In the genomic region with DNA sequence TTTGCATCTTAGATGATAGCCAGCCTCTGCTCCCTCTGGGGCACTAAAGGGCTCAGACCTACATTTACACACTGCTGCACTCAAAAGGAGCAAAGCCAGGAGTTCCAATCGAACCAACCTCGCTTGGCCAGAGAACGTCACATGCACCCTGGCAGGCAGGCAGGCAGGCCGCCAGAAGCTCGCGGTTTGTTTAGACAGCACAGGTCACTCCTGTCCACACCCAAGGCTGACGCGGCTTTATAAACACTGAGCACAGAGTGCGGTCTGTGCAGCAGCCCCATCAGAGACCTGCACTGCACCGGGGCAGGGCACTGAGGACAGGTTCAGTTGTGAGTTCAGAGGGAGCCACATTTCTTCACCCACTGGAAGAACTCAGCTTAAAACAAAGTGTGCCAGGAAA, we compare ENCODE assay signal across 12 cellular contexts.
DNase-seq lines count a peak whose midpoint lies in the region; ATAC-seq, FAIRE-seq and TF ChIP-seq lines count a peak whose summit lies in the region.
"Had no signal": no experiment of that assay in that cellular context is flagged by ENCODE, and none has a peak within 500 bp of the region (broad histone marks: within the 10 kb centered on the region; RNA-seq: fewer than 3 reads in every experiment).

No MANE protein-coding gene starts in this region.

- H3K27me3 ChIP-seq in pancreas: peaks cover 0 to 2% (median 0%) of the 10 kb centered on the region in 4 donors
- H3K27me3 ChIP-seq in spleen (replicated peaks in 1 of 7): no peaks in the 10 kb centered on the region
- H3K27me3 ChIP-seq: neutrophil had no signal

- H3K9me3 ChIP-seq in OCI-LY7 (ENCODE audit: low read length) (peaks cover 7% of the 10 kb centered on the region), pancreas (no peaks in the 10 kb centered on the region), spleen (no peaks in the 10 kb centered on the region)
- H3K9me3 ChIP-seq: neutrophil had no signal

- no peak for DNase-seq in GM12892 (ENCODE audit: insufficient read length)
- no peak for DNase-seq in OCI-LY7 (ENCODE audit: low spot score)
- DNase-seq in pancreas: peak; percentile 70 to 88 (median 76)
- DNase-seq in spleen: no peak
- DNase-seq in activated CD8-positive, alpha-beta memory T cell treated with anti-CD3 and anti-CD28 coated beads, Interleukin-2, amount 50 U/mL, for 48 hours: no peak
- DNase-seq: activated CD4-positive, alpha-beta T cell treated with anti-CD3 and anti-CD28 coated beads for 48 hours; effector memory CD4-positive, alpha-beta T cell; NCI-H1105 had no signal

- intact Hi-C loops in OCI-LY7 (cut with micrococcal nuclease; ENCODE audit: unreplicated experiment) (loop anchor here (10.0 kb wide), 2 partner anchors 141 to 221 kb away; a partner anchor contains a TSS), pancreas (cut with DNase I) (no loop called here), spleen (cut with DNase I; ENCODE audit: low total_unique reads) (no loop called here)

- no TSS peak for BruUV-seq in OCI-LY7 (replicated peaks; lab: Mats Ljungman, UMichigan)

- peak overlapping the region; percentile 87; the same call in 1 of the 2 replicates for H2AFZ ChIP-seq in OCI-LY7 (ENCODE audit: low read length)

- H3K4me1 ChIP-seq in OCI-LY7 (ENCODE audit: insufficient read depth, low read length, poor library complexity, severe bottlenecking) (peaks cover 66% of the 10 kb centered on the region), pancreas (no peaks in the 10 kb centered on the region), spleen (peaks cover 0 to 4% (median 0%) of the 10 kb centered on the region in 6 donors)

- no peaks in the 10 kb centered on the region for H4K20me1 ChIP-seq in OCI-LY7 (ENCODE audit: insufficient read depth, low read length)

- no peak for TF ChIP-seq POLR2A in GM12892 (IDR thresholded peaks at IDR 0.05; ENCODE audit: low read depth, low read length)
- no peak for TF ChIP-seq POLR2A in spleen (IDR thresholded peaks at IDR 0.05)

- H3K27ac ChIP-seq in OCI-LY7 (ENCODE audit: low read depth, low read length, poor library complexity, severe bottlenecking): peak overlapping the region; percentile 95
- H3K27ac ChIP-seq in pancreas: no peak overlapping the region
- no peak overlapping the region for H3K27ac ChIP-seq in spleen
- H3K27ac ChIP-seq: neutrophil had no signal

- ATAC-seq in esophagus mucosa: peak; percentile 91
- peak; percentile 94 to 98 (median 96) for ATAC-seq in pancreas
- no peak for ATAC-seq in HG02571 (IDR thresholded peaks at IDR 0.05; ENCODE audit: unreplicated experiment)
- no peak for ATAC-seq in HG03139 (IDR thresholded peaks at IDR 0.05; ENCODE audit: unreplicated experiment)

- no peaks in the 10 kb centered on the region for H3K79me2 ChIP-seq in OCI-LY7 (ENCODE audit: insufficient read depth, low read depth, low read length)

- no peaks in the 10 kb centered on the region for H3K9me2 ChIP-seq in OCI-LY7 (ENCODE audit: insufficient read depth, low read length)

- no peaks in the 10 kb centered on the region; the same call in 1 of the 2 replicates for H3K36me3 ChIP-seq in OCI-LY7 (ENCODE audit: insufficient read depth, low read length)
- no peaks in the 10 kb centered on the region for H3K36me3 ChIP-seq in pancreas
- no peaks in the 10 kb centered on the region for H3K36me3 ChIP-seq in spleen
- H3K36me3 ChIP-seq: neutrophil had no signal

- H3K4me3 ChIP-seq in OCI-LY7 (ENCODE audit: low read depth, low read length, poor library complexity, severe bottlenecking) (peak overlapping the region; percentile 34), pancreas (no peak overlapping the region), spleen (no peak overlapping the region)

- H3K4me2 ChIP-seq in OCI-LY7 (ENCODE audit: low read length): peak overlapping the region; percentile 64

- POLR2A ChIA-PET in OCI-LY7 (lab: Charles Lee): interaction anchor here (0.6 to 1.2 kb wide), 3 partner anchors 12 to 67 kb away, joined by 3 read pairs; no protein-coding TSS in a partner anchor

- 11 to 37% methylated on average over 10 of the region's 10 CpGs for WGBS in pancreas, 2 donors
- WGBS in spleen, 5 donors: 85 to 92% (median 89%) methylated on average over 8 to 10 of the region's 10 CpGs

- FAIRE-seq in GM12892 (lab: Jason Lieb, UNC) (peak; percentile 57), pancreas (lab: Jason Lieb, UNC) (no peak)

- CTCF ChIA-PET in OCI-LY7 (lab: Charles Lee; ENCODE audit: unreplicated experiment): interaction anchor here (0.5 kb wide), 1 partner anchor 131 kb away, joined by 3 read pairs; no protein-coding TSS in a partner anchor

- no peak for TF ChIP-seq CTCF in OCI-LY7 (conservative IDR thresholded peaks at IDR 0.05; ENCODE audit: low read length)
- no peak for TF ChIP-seq CTCF in pancreas (IDR thresholded peaks at IDR 0.05)
- no peak for TF ChIP-seq CTCF in spleen (IDR thresholded peaks at IDR 0.05 in 8 of 11, conservative IDR thresholded peaks at IDR 0.05 in 3 of 11)

Comparison
In these comparisons a context has a peak if more than half of its experiments do, and no peak if none do; other contexts are left out.
1. DNase-seq: peak in pancreas (6 of 6); none in GM12892 (single experiment), OCI-LY7 (single experiment), spleen (single experiment) and activated CD8-positive, alpha-beta memory T cell treated with anti-CD3 and anti-CD28 coated beads, Interleukin-2, amount 50 U/mL, for 48 hours (single experiment).
2. ATAC-seq: peak in esophagus mucosa (single experiment) and pancreas (4 of 4); none in HG02571 (single experiment) and HG03139 (single experiment).